ENCODE assay signal across 1 cellular context in the genomic region with DNA sequence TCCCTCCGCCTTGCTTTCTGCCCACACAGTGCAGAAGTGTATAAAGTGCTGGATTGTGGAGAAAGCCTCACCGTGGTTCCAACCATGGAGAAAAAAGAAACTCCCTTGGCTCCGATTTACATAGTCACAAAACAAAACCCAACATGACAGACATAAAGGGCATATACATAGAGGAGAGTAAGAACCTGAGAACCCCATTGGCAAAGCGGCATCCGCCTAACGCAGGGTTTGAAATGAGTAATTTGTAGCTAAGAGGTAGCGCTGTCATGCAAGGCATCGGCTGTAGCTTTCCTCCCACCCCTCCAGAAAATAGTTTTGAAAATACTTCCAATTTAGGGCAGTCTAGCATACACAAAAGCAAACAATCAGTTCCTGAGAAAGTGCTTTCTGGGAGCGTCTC.
TF ChIP-seq lines count a peak whose summit lies in the region.

No MANE protein-coding gene starts in this region.

TF ChIP-seq in GM23338, 12 proteins besides CTCF, POLR2A, EP300 and RAD21 (continued from another document):
- no peak for TF ChIP-seq REST (IDR thresholded peaks at IDR 0.05; ENCODE audit: unreplicated experiment)
- no peak for TF ChIP-seq POLR2AphosphoS5 (IDR thresholded peaks at IDR 0.05; ENCODE audit: low read depth)
- TF ChIP-seq STAT1 (IDR thresholded peaks at IDR 0.05; ENCODE audit: unreplicated experiment), result no peak
- no peak for TF ChIP-seq EZH2phosphoT487 (IDR thresholded peaks at IDR 0.05; ENCODE audit: unreplicated experiment)
- TF ChIP-seq ZNF331 (CRISPR knock-in tag; IDR thresholded peaks at IDR 0.05; ENCODE audit: low read depth), result no peak
- TF ChIP-seq ZNF114 (CRISPR knock-in tag; IDR thresholded peaks at IDR 0.05), result no peak
TF ChIP-seq in GM23338: peak in this region for 0.
